8 cellular contexts compared by ENCODE assay signal in genomic region chr3:41893977-41894376, GRCh38.
DNase-seq lines count a peak whose midpoint lies in the region; ATAC-seq and TF ChIP-seq lines count a peak whose summit lies in the region.

No MANE protein-coding gene starts in this region.

- intact Hi-C loops in left colon (cut with DNase I, micrococcal nuclease): loop anchor here in 1 of 2 donors (10.0 kb wide), 1 partner anchor 201 kb away; the partner anchor contains the start of gene TRAK1
- intact Hi-C loops in activated T-helper 1 cell treated with anti-CD3 and anti-CD28 coated beads, Interleukin-12 subunit alpha, Interleukin-12 subunit beta, Interleukin-2, Interleukin-4 antibody, amounts not matched to agents 30 ng/mL and 10 ng/mL and 1 ng/mL, durations not matched to agents 14 hours and 24 hours and 36 hours (cut with micrococcal nuclease): loop anchor here (1.0 to 2.0 kb wide), 4 partner anchors 119 to 549 kb away; no protein-coding TSS in a partner anchor

- H3K4me1 Mint-ChIP-seq in activated T-helper 1 cell treated with anti-CD3 and anti-CD28 coated beads, Interleukin-12 subunit alpha, Interleukin-12 subunit beta, Interleukin-2, Interleukin-4 antibody, amounts not matched to agents 30 ng/mL and 10 ng/mL and 1 ng/mL, durations not matched to agents 14 hours and 24 hours and 36 hours (ENCODE audit: low read depth): no peaks in the 10 kb centered on the region

- H3K9me3 Mint-ChIP-seq in activated T-helper 1 cell treated with anti-CD3 and anti-CD28 coated beads, Interleukin-12 subunit alpha, Interleukin-12 subunit beta, Interleukin-2, Interleukin-4 antibody, amounts not matched to agents 30 ng/mL and 10 ng/mL and 1 ng/mL, durations not matched to agents 14 hours and 24 hours and 36 hours: peaks cover 14% of the 10 kb centered on the region

- DNase-seq in NCI-H2196 (lab: John Stamatoyannopoulos, UW; ENCODE audit: unreplicated experiment) (peak; percentile 10), NCI-H2196 treated with DMSO at 0.1 percent for 48 hours (lab: John Stamatoyannopoulos, UW; ENCODE audit: unreplicated experiment) (no peak), LHCN-M2 (ENCODE audit: low read depth) (peak; percentile 49), astrocyte of the spinal cord (ENCODE audit: low read depth, low spot score) (peak; percentile 73), left colon (no peak)
- DNase-seq in activated T-helper 1 cell treated with anti-CD3 and anti-CD28 coated beads, Interleukin-12 subunit alpha, Interleukin-12 subunit beta, Interleukin-2, Interleukin-4 antibody, amounts not matched to agents 30 ng/mL and 10 ng/mL and 1 ng/mL, durations not matched to agents 14 hours and 24 hours and 36 hours (ENCODE audit: low spot score): no peak

- TF ChIP-seq CTCF in astrocyte of the spinal cord (IDR thresholded peaks at IDR 0.05; ENCODE audit: low read depth, low read length): peak; percentile 35

- peaks cover 6% of the 10 kb centered on the region for H3K36me3 Mint-ChIP-seq in activated T-helper 1 cell treated with anti-CD3 and anti-CD28 coated beads, Interleukin-12 subunit alpha, Interleukin-12 subunit beta, Interleukin-2, Interleukin-4 antibody, amounts not matched to agents 30 ng/mL and 10 ng/mL and 1 ng/mL, durations not matched to agents 14 hours and 24 hours and 36 hours (ENCODE audit: low read depth)

- ATAC-seq in left colon: peak; percentile 50
- no peak for ATAC-seq in GM19452 (IDR thresholded peaks at IDR 0.05; ENCODE audit: unreplicated experiment)
- ATAC-seq in GM21528 (IDR thresholded peaks at IDR 0.05; ENCODE audit: low FRiP score, unreplicated experiment): no peak

- no peak overlapping the region for H3K4me3 Mint-ChIP-seq in activated T-helper 1 cell treated with anti-CD3 and anti-CD28 coated beads, Interleukin-12 subunit alpha, Interleukin-12 subunit beta, Interleukin-2, Interleukin-4 antibody, amounts not matched to agents 30 ng/mL and 10 ng/mL and 1 ng/mL, durations not matched to agents 14 hours and 24 hours and 36 hours

- H3K27ac Mint-ChIP-seq in activated T-helper 1 cell treated with anti-CD3 and anti-CD28 coated beads, Interleukin-12 subunit alpha, Interleukin-12 subunit beta, Interleukin-2, Interleukin-4 antibody, amounts not matched to agents 30 ng/mL and 10 ng/mL and 1 ng/mL, durations not matched to agents 14 hours and 24 hours and 36 hours: no peak overlapping the region

- no peak overlapping the region for H3K4me3 ChIP-seq in astrocyte of the spinal cord (ENCODE audit: low read depth, low read length)

- in situ Hi-C loops in astrocyte of the spinal cord (cut with HindIII; ENCODE audit: low sequenced_read_pairs): no loop called here

- H3K27me3 Mint-ChIP-seq in activated T-helper 1 cell treated with anti-CD3 and anti-CD28 coated beads, Interleukin-12 subunit alpha, Interleukin-12 subunit beta, Interleukin-2, Interleukin-4 antibody, amounts not matched to agents 30 ng/mL and 10 ng/mL and 1 ng/mL, durations not matched to agents 14 hours and 24 hours and 36 hours (ENCODE audit: insufficient read depth): no peaks in the 10 kb centered on the region

Comparison
In these comparisons a context has a peak if more than half of its experiments do, and no peak if none do; other contexts are left out.
1. DNase-seq: peak in NCI-H2196 (single experiment), LHCN-M2 (single experiment) and astrocyte of the spinal cord (single experiment); none in NCI-H2196 treated with DMSO at 0.1 percent for 48 hours (single experiment), left colon (0 of 2) and activated T-helper 1 cell treated with anti-CD3 and anti-CD28 coated beads, Interleukin-12 subunit alpha, Interleukin-12 subunit beta, Interleukin-2, Interleukin-4 antibody, amounts not matched to agents 30 ng/mL and 10 ng/mL and 1 ng/mL, durations not matched to agents 14 hours and 24 hours and 36 hours (single experiment).